Comparison of ENCODE assay signal across 26 cellular contexts in the genomic region with DNA sequence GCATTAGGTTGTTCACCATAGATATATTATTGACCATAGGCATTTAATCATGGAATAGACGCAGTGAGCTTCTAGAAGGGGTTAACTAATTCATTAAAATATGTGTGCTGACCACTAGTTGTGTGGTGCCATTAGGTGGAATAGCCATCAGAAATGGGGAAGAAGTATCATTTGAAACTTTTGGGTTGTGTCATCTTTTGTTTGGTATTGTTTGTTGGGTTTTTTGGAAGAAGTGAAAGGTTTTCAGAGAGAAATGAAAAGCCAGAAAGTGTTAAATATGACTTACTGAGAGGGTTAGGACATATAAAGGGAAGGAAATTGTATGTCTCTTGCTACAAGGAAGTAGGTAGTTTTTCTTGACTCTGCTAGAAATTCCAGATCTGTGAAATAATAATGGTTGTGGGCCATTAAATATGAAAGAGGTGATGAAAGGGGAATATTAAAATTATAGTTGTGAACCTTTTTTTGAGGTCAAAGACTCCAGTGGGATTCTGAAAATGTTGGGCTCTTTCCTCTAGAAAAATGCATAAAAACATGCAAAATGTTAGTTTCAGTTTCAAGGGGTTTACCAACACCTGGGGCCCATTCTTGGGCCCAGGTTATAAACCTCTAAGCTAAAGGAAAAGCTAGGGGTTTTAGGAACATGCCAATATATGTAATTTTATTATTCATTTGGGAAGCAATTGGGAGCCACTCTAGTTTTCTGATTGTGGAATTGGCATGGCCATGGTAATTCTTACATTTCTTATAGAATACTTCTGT.
"Had no signal": no experiment of that assay in that cellular context is flagged by ENCODE, and none has a peak within 500 bp of the region (broad histone marks: within the 10 kb centered on the region; RNA-seq: fewer than 3 reads in every experiment).

No MANE protein-coding gene starts in this region.

- DNase-seq: Karpas-422; MV-4-11; NCI-H1048; NCI-H1105; NCI-H1417; NCI-H1436 treated with DMSO at 0.1 percent for 48 hours; NCI-H1694; NCI-H187 treated with DMSO at 0.1 percent for 48 hours; NCI-H2081; NCI-H2107; NCI-H2227 treated with DMSO at 0.1 percent for 48 hours; NCI-H524; NCI-H69; NCI-H774; NK-92 treated with Interleukin-12 subunit alpha and Interleukin-12 subunit beta, amount 100 ng/mL, for 24 hours; PC-3; SHP77; SK-N-SH; SW 1271; T-cell had no signal

- ATAC-seq: K562, Panc1, PC-3, T-cell had no signal

- H3K4me3 ChIP-seq: K562 had no signal

- H3K9ac ChIP-seq: SK-N-SH had no signal

- H3K27ac ChIP-seq: HL-60, RWPE1 had no signal

- FAIRE-seq: HTR-8/SVneo, K562 had no signal

- H3K9me3 ChIP-seq: SK-N-SH had no signal

- H3K4me2 ChIP-seq: SK-N-SH had no signal

- H3K9me2 ChIP-seq: SK-N-SH had no signal

- H3K4me3 Mint-ChIP-seq: T-cell had no signal

- H3K27ac Mint-ChIP-seq: IgD-negative memory B cell, T-cell had no signal

- H3K27me3 Mint-ChIP-seq: IgD-negative memory B cell, T-cell had no signal

- H3K4me1 Mint-ChIP-seq: T-cell had no signal
